ENCODE assay signal across 37 cellular contexts in the genomic region with DNA sequence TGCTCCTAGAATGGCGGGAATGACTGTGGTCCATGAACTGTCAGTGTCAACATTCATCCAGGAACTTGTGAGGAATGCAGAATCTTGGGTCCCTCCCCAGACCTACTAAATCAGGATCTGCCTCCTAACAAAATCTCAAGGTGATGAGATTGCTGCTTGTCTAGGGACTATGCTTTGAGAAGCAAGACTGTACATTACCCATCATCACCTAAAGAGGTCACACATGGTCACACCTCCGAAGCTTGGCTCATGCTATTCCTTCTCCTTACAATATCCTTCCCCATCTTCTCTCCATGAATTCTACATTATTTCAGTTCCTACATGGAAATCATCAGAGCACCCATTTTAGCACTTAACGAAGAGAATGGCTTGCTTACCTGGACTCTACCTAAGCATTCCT.
"Had no signal": no experiment of that assay in that cellular context is flagged by ENCODE, and none has a peak within 500 bp of the region (broad histone marks: within the 10 kb centered on the region; RNA-seq: fewer than 3 reads in every experiment).

No MANE protein-coding gene starts in this region.

- H3K4me3 ChIP-seq: adrenal gland, body of pancreas, breast epithelium had no signal

- H3K4me1 ChIP-seq: adrenal gland, body of pancreas, breast epithelium had no signal

- H3K36me3 ChIP-seq: adrenal gland, brain microvascular endothelial cell, breast epithelium had no signal

- FAIRE-seq: astrocyte, TTC549 had no signal

- H3K27me3 Mint-ChIP-seq: activated CD4-positive, alpha-beta T cell treated with anti-CD3 and anti-CD28 coated beads for 36 hours; activated CD4-positive, alpha-beta T cell treated with anti-CD3 and anti-CD28 coated beads, Interleukin-2, amount 10 ng/mL, durations not matched to agents 7 days and 5 days; activated CD8-positive, alpha-beta memory T cell treated with anti-CD3 and anti-CD28 coated beads, Interleukin-2, amount 10 ng/mL, durations not matched to agents 7 days and 5 days; activated naive CD8-positive, alpha-beta T cell treated with anti-CD3 and anti-CD28 coated beads for 36 hours; activated T-helper 17 cell treated with anti-CD3 and anti-CD28 coated beads, Interleukin-2, amount 50 U/mL, for 72 hours had no signal

- DNase-seq: activated CD4-positive, alpha-beta memory T cell treated with anti-CD3 and anti-CD28 coated beads, Interleukin-2, amount 10 ng/mL, durations not matched to agents 7 days and 5 days; activated CD4-positive, alpha-beta T cell treated with anti-CD3 and anti-CD28 coated beads for 1 hour; activated CD4-positive, alpha-beta T cell treated with anti-CD3 and anti-CD28 coated beads for 36 hours; activated CD4-positive, alpha-beta T cell treated with anti-CD3 and anti-CD28 coated beads for 48 hours; activated CD4-positive, alpha-beta T cell treated with anti-CD3 and anti-CD28 coated beads, Interleukin-2, amount 10 ng/mL, durations not matched to agents 7 days and 5 days; activated CD4-positive, alpha-beta T cell treated with anti-CD3 and anti-CD28 coated beads, Interleukin-2, amount 50 U/mL, for 48 hours; activated CD4-positive, CD25-positive, alpha-beta regulatory T cell; activated CD8-positive, alpha-beta memory T cell treated with anti-CD3 and anti-CD28 coated beads for 24 hours; activated CD8-positive, alpha-beta memory T cell treated with anti-CD3 and anti-CD28 coated beads, Interleukin-2, amount 10 ng/mL, durations not matched to agents 7 days and 5 days; activated CD8-positive, alpha-beta T cell treated with anti-CD3 and anti-CD28 coated beads, Interleukin-2, amount 10 ng/mL, durations not matched to agents 7 days and 5 days; activated effector memory CD4-positive, alpha-beta T cell treated with anti-CD3 and anti-CD28 coated beads, Interleukin-2, amount 50 U/mL, for 16 hours; activated gamma-delta T cell treated with Interleukin-2 at 50 U/mL for 16 hours; activated naive CD4-positive, alpha-beta T cell; activated naive CD4-positive, alpha-beta T cell treated with anti-CD3 and anti-CD28 coated beads for 36 hours; activated naive CD4-positive, alpha-beta T cell treated with anti-CD3 and anti-CD28 coated beads, Interleukin-2, amount 50 U/mL, for 16 hours; activated naive CD8-positive, alpha-beta T cell treated with anti-CD3 and anti-CD28 coated beads for 36 hours; activated T-cell treated with anti-CD3 and anti-CD28 coated beads for 4 hours; activated T-cell treated with anti-CD3 and anti-CD28 coated beads, Interleukin-2, amount 50 U/mL, for 1 hour; activated T-cell treated with anti-CD3 and anti-CD28 coated beads, Interleukin-2, amount 50 U/mL, for 4 hours; activated T-cell treated with anti-CD3 and anti-CD28 coated beads, Interleukin-2, amount 50 U/mL, for 72 hours; adrenal gland; amniotic stem cell; aorta; body of pancreas; brain microvascular endothelial cell; central memory CD4-positive, alpha-beta T cell; T-helper 2 cell; T-helper 9 cell had no signal

- H3K4me3 Mint-ChIP-seq: activated CD4-positive, alpha-beta memory T cell treated with anti-CD3 and anti-CD28 coated beads, Interleukin-2, amount 10 ng/mL, durations not matched to agents 7 days and 5 days; activated CD4-positive, alpha-beta T cell treated with anti-CD3 and anti-CD28 coated beads for 36 hours; activated CD4-positive, alpha-beta T cell treated with anti-CD3 and anti-CD28 coated beads, Interleukin-2, amount 10 ng/mL, durations not matched to agents 7 days and 5 days; activated CD8-positive, alpha-beta memory T cell treated with anti-CD3 and anti-CD28 coated beads, Interleukin-2, amount 10 ng/mL, durations not matched to agents 7 days and 5 days; activated CD8-positive, alpha-beta T cell treated with anti-CD3 and anti-CD28 coated beads, Interleukin-2, amount 10 ng/mL, durations not matched to agents 7 days and 5 days; activated naive CD4-positive, alpha-beta T cell treated with anti-CD3 and anti-CD28 coated beads for 36 hours; activated naive CD8-positive, alpha-beta T cell treated with anti-CD3 and anti-CD28 coated beads for 36 hours; activated T-cell treated with anti-CD3 and anti-CD28 coated beads, Interleukin-2, amount 50 U/mL, for 4 hours; activated T-cell treated with anti-CD3 and anti-CD28 coated beads, Interleukin-2, amount 50 U/mL, for 72 hours; activated T-helper 1 cell treated with anti-CD3 and anti-CD28 coated beads, Interleukin-12 subunit alpha, Interleukin-12 subunit beta, Interleukin-2, Interleukin-4 antibody, amounts not matched to agents 30 ng/mL and 10 ng/mL and 1 ng/mL, durations not matched to agents 14 hours and 24 hours and 36 hours; activated T-helper 17 cell treated with anti-CD3 and anti-CD28 coated beads, Interleukin-2, amount 50 U/mL, for 72 hours; T-helper 2 cell treated with Interferon-gamma antibody and Interleukin-4, amounts not matched to agents 5 μg/mL and 100 μg/mL, for 36 hours had no signal

- H3K27me3 ChIP-seq: body of pancreas, brain microvascular endothelial cell, breast epithelium had no signal

- H3K4me1 Mint-ChIP-seq: activated CD4-positive, alpha-beta memory T cell treated with anti-CD3 and anti-CD28 coated beads, Interleukin-2, amount 10 ng/mL, durations not matched to agents 7 days and 5 days; activated CD4-positive, alpha-beta T cell treated with anti-CD3 and anti-CD28 coated beads, Interleukin-2, amount 10 ng/mL, durations not matched to agents 7 days and 5 days; activated CD8-positive, alpha-beta memory T cell treated with anti-CD3 and anti-CD28 coated beads, Interleukin-2, amount 10 ng/mL, durations not matched to agents 7 days and 5 days; activated naive CD8-positive, alpha-beta T cell treated with anti-CD3 and anti-CD28 coated beads for 36 hours; activated T-helper 17 cell treated with anti-CD3 and anti-CD28 coated beads, Interleukin-2, amount 50 U/mL, for 72 hours had no signal

- H3K9me3 ChIP-seq: adrenal gland, body of pancreas, breast epithelium had no signal

- H3K36me3 Mint-ChIP-seq: activated CD8-positive, alpha-beta memory T cell treated with anti-CD3 and anti-CD28 coated beads, Interleukin-2, amount 10 ng/mL, durations not matched to agents 7 days and 5 days; activated naive CD4-positive, alpha-beta T cell treated with anti-CD3 and anti-CD28 coated beads, Interleukin-2, amount 50 U/mL, for 72 hours; activated naive CD8-positive, alpha-beta T cell treated with anti-CD3 and anti-CD28 coated beads for 36 hours had no signal

- H3K27ac Mint-ChIP-seq: activated CD4-positive, alpha-beta memory T cell treated with anti-CD3 and anti-CD28 coated beads, Interleukin-2, amount 10 ng/mL, durations not matched to agents 7 days and 5 days; activated CD4-positive, alpha-beta T cell treated with anti-CD3 and anti-CD28 coated beads for 36 hours; activated CD4-positive, alpha-beta T cell treated with anti-CD3 and anti-CD28 coated beads, Interleukin-2, amount 10 ng/mL, durations not matched to agents 7 days and 5 days; activated CD8-positive, alpha-beta memory T cell treated with anti-CD3 and anti-CD28 coated beads, Interleukin-2, amount 10 ng/mL, durations not matched to agents 7 days and 5 days; activated CD8-positive, alpha-beta T cell treated with anti-CD3 and anti-CD28 coated beads, Interleukin-2, amount 10 ng/mL, durations not matched to agents 7 days and 5 days; activated naive CD4-positive, alpha-beta T cell treated with anti-CD3 and anti-CD28 coated beads for 36 hours; activated naive CD8-positive, alpha-beta T cell treated with anti-CD3 and anti-CD28 coated beads for 36 hours; activated T-cell treated with anti-CD3 and anti-CD28 coated beads, Interleukin-2, amount 50 U/mL, for 72 hours; activated T-helper 1 cell treated with anti-CD3 and anti-CD28 coated beads, Interleukin-12 subunit alpha, Interleukin-12 subunit beta, Interleukin-2, Interleukin-4 antibody, amounts not matched to agents 30 ng/mL and 10 ng/mL and 1 ng/mL, durations not matched to agents 14 hours and 24 hours and 36 hours; activated T-helper 17 cell treated with anti-CD3 and anti-CD28 coated beads, Interleukin-2, amount 50 U/mL, for 72 hours; T-helper 2 cell treated with Interferon-gamma antibody and Interleukin-4, amounts not matched to agents 5 μg/mL and 100 μg/mL, for 36 hours had no signal

- ATAC-seq: activated CD4-positive, alpha-beta T cell treated with anti-CD3 and anti-CD28 coated beads for 36 hours; activated CD4-positive, CD25-positive, alpha-beta regulatory T cell treated with anti-CD3 and anti-CD28 coated beads, Interleukin-2, amount 50 U/mL, for 24 hours; activated CD8-positive, alpha-beta memory T cell treated with anti-CD3 and anti-CD28 coated beads, Interleukin-2, amount 10 ng/mL, durations not matched to agents 7 days and 5 days; activated CD8-positive, alpha-beta T cell treated with anti-CD3 and anti-CD28 coated beads, Interleukin-2, amount 10 ng/mL, durations not matched to agents 7 days and 5 days; activated naive CD4-positive, alpha-beta T cell treated with anti-CD3 and anti-CD28 coated beads, Interleukin-2, amount 50 U/mL, for 72 hours; activated T-cell treated with anti-CD3 and anti-CD28 coated beads, Interleukin-2, amount 50 U/mL, for 4 hours; activated T-cell treated with anti-CD3 and anti-CD28 coated beads, Interleukin-2, amount 50 U/mL, for 72 hours; activated T-helper 17 cell treated with anti-CD3 and anti-CD28 coated beads, Interleukin-2, amount 50 U/mL, for 72 hours; body of pancreas had no signal

- H3K27ac ChIP-seq: adrenal gland, body of pancreas, brain microvascular endothelial cell, breast epithelium, VCaP had no signal
